In the genomic region with DNA sequence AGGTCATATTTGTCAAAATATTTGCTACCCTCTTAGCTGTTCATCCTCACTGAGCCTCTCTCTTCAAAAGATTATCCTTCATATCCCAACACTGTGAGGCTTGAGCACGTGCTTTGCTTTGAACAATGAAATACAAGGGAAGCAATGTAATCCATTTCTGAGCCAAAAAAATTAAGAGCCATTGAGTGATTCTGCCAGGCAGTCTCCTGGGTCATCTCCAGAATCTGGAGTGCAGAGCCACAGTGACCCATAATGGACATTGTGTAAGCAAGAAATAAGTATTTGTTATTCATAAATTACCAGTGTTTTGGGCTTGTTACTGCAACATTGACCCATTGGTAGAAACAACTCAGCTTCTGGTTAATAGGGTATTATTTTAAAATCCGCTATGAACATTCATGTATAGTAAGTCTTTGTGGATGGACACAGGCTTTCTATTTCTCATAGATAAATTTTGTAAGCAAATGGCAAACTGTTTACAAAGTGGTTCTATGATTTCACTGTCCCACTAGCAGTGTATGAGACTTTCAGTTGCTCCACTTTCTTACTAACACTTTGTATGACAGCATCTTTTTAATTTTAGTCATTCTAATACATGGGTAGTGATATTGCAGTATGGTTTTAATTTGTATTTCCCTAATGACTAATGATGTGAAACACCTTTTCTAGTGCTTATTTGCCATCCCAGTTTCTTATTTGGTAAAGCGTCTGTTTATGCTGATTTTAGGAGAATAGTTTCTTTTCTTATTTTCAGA, we compare ENCODE assay signal across 18 cellular contexts.
"Had no signal": no experiment of that assay in that cellular context is flagged by ENCODE, and none has a peak within 500 bp of the region (broad histone marks: within the 10 kb centered on the region; RNA-seq: fewer than 3 reads in every experiment).

No MANE protein-coding gene starts in this region.

- H3K27me3 ChIP-seq: brain microvascular endothelial cell, suprapubic skin had no signal

- H3K27ac ChIP-seq: brain microvascular endothelial cell, suprapubic skin had no signal

- H3K36me3 ChIP-seq: brain microvascular endothelial cell, suprapubic skin had no signal

- DNase-seq: activated B cell treated with CpG ODN at 0.5 μM for 24 hours; activated CD4-positive, alpha-beta memory T cell treated with anti-CD3 and anti-CD28 coated beads for 36 hours; activated CD4-positive, alpha-beta T cell treated with anti-CD3 and anti-CD28 coated beads for 4 hours; activated naive CD4-positive, alpha-beta T cell; activated T-cell treated with anti-CD3 and anti-CD28 coated beads for 4 hours; aorta; brain microvascular endothelial cell; cerebellar nuclear complex; cortex of kidney; erythroblast; hippocampal formation; left colon; natural killer cell; stimulated activated CD4-positive, alpha-beta T cell treated with anti-CD3 and anti-CD28 coated beads, Interleukin-2, amount 100 ng/mL, for 24 hours; T-helper 1 cell; T-helper 9 cell had no signal

- H3K4me3 ChIP-seq: lung, suprapubic skin had no signal

- H3K9me3 ChIP-seq: suprapubic skin had no signal

- ATAC-seq: left colon, natural killer cell had no signal
